25 cellular contexts compared by ENCODE assay signal in genomic region chr4:16230308-16230707, GRCh38. TPM values are rescaled to one million over a fixed set of nuclear protein-coding genes. Genes with fewer than 3 reads are reported as not detected.
DNase-seq lines count a peak whose midpoint lies in the region; ATAC-seq and TF ChIP-seq lines count a peak whose summit lies in the region.
"Had no signal": no experiment of that assay in that cellular context is flagged by ENCODE, and none has a peak within 500 bp of the region (broad histone marks: within the 10 kb centered on the region; RNA-seq: fewer than 3 reads in every experiment).

No MANE protein-coding gene starts in this region.

- no peak for DNase-seq in activated naive CD4-positive, alpha-beta T cell treated with anti-CD3 and anti-CD28 coated beads, Interleukin-2, amount 50 U/mL, for 72 hours (ENCODE audit: low spot score in 2 of 2)
- DNase-seq in WTC11 (ENCODE audit: low spot score), result no peak
- DNase-seq in thoracic aorta (ENCODE audit: low spot score), result no peak
- no peak for DNase-seq in kidney glomerular epithelial cell (lab: John Stamatoyannopoulos, UW)
- no peak for DNase-seq in stimulated activated CD4-positive, alpha-beta T cell treated with anti-CD3 and anti-CD28 coated beads, Interleukin-15, amount 100 ng/mL, for 24 hours
- DNase-seq in cortex of kidney (lab: John Stamatoyannopoulos, UW), result no peak
- DNase-seq: activated CD4-positive, alpha-beta T cell treated with anti-CD3 and anti-CD28 coated beads for 1 hour; activated CD8-positive, alpha-beta T cell treated with anti-CD3 and anti-CD28 coated beads for 36 hours; activated effector memory CD4-positive, alpha-beta T cell treated with anti-CD3 and anti-CD28 coated beads, Interleukin-2, amount 50 U/mL, for 16 hours; brain microvascular endothelial cell; DMS153; effector memory CD8-positive, alpha-beta T cell; erythroblast; H9; kidney; mammary epithelial cell; MV-4-11; NCI-H1436 treated with DMSO at 0.1 percent for 48 hours; NCI-H2107; NCI-H446; RPMI8226; upper lobe of right lung had no signal

- TF ChIP-seq CTCF in WTC11 (IDR thresholded peaks at IDR 0.05) (no peak), liver (IDR thresholded peaks at IDR 0.05; ENCODE audit: low read depth, low read length, missing input control) (no peak), thoracic aorta (IDR thresholded peaks at IDR 0.05) (no peak)

- no peaks in the 10 kb centered on the region for H3K36me3 Mint-ChIP-seq in activated naive CD4-positive, alpha-beta T cell treated with anti-CD3 and anti-CD28 coated beads, Interleukin-2, amount 50 U/mL, for 24 hours
- peaks cover 9% of the 10 kb centered on the region in 2 donors for H3K36me3 Mint-ChIP-seq in activated naive CD4-positive, alpha-beta T cell treated with anti-CD3 and anti-CD28 coated beads, Interleukin-2, amount 50 U/mL, for 72 hours
- H3K36me3 Mint-ChIP-seq in WTC11, result no peaks in the 10 kb centered on the region

- peaks cover 40% of the 10 kb centered on the region for H3K4me1 Mint-ChIP-seq in activated naive CD4-positive, alpha-beta T cell treated with anti-CD3 and anti-CD28 coated beads, Interleukin-2, amount 50 U/mL, for 24 hours
- H3K4me1 Mint-ChIP-seq in WTC11, result peaks cover 34% of the 10 kb centered on the region

- 31% methylated on average over 2 of the region's 2 CpGs for whole genome bisulfite sequencing in liver

- H3K27ac Mint-ChIP-seq in activated naive CD4-positive, alpha-beta T cell treated with anti-CD3 and anti-CD28 coated beads, Interleukin-2, amount 50 U/mL, for 24 hours, result peak overlapping the region; percentile 70
- H3K27ac Mint-ChIP-seq in activated naive CD4-positive, alpha-beta T cell treated with anti-CD3 and anti-CD28 coated beads, Interleukin-2, amount 50 U/mL, for 72 hours, result no peak overlapping the region
- H3K27ac Mint-ChIP-seq in WTC11, result peak overlapping the region; percentile 5
- H3K27ac Mint-ChIP-seq: activated CD8-positive, alpha-beta T cell treated with anti-CD3 and anti-CD28 coated beads for 36 hours; effector memory CD8-positive, alpha-beta T cell; H9 had no signal

- POLR2A ChIA-PET in WTC11 (lab: Charles Lee), result no interaction called here

- no peak for ATAC-seq in activated naive CD4-positive, alpha-beta T cell treated with anti-CD3 and anti-CD28 coated beads, Interleukin-2, amount 50 U/mL, for 72 hours
- no peak for ATAC-seq in WTC11
- no peak for ATAC-seq in thoracic aorta (ENCODE audit: insufficient number of reproducible peaks, low FRiP score, low read depth)
- ATAC-seq: activated CD8-positive, alpha-beta T cell treated with anti-CD3 and anti-CD28 coated beads for 36 hours; effector memory CD8-positive, alpha-beta T cell; upper lobe of right lung had no signal

- no peaks in the 10 kb centered on the region for H3K27me3 ChIP-seq in liver (ENCODE audit: control insufficient read depth in 4 of 4, insufficient read depth in 4 of 4, low read length in 3 of 4)
- no peaks in the 10 kb centered on the region for H3K27me3 ChIP-seq in thoracic aorta (replicated peaks; ENCODE audit: insufficient read depth)
- H3K27me3 ChIP-seq: brain microvascular endothelial cell, upper lobe of right lung had no signal

- H3K27ac ChIP-seq in liver (ENCODE audit: low read depth in 1 of 2, low read length in 2 of 2) (no peak overlapping the region), thoracic aorta (peak overlapping the region; percentile 4 to 44)
- H3K27ac ChIP-seq: 22Rv1, brain microvascular endothelial cell, upper lobe of right lung had no signal

- no peak overlapping the region for H3K9ac ChIP-seq in liver (ENCODE audit: low read depth in 1 of 2, low read length in 2 of 2)

- no peak for TF ChIP-seq RAD21 in liver (IDR thresholded peaks at IDR 0.05)

- no peaks in the 10 kb centered on the region for H3K9me3 Mint-ChIP-seq in activated naive CD4-positive, alpha-beta T cell treated with anti-CD3 and anti-CD28 coated beads, Interleukin-2, amount 50 U/mL, for 24 hours
- H3K9me3 Mint-ChIP-seq in activated naive CD4-positive, alpha-beta T cell treated with anti-CD3 and anti-CD28 coated beads, Interleukin-2, amount 50 U/mL, for 72 hours, result no peaks in the 10 kb centered on the region
- H3K9me3 Mint-ChIP-seq in WTC11, result no peaks in the 10 kb centered on the region
- H3K9me3 Mint-ChIP-seq: activated CD8-positive, alpha-beta T cell treated with anti-CD3 and anti-CD28 coated beads for 36 hours; effector memory CD8-positive, alpha-beta T cell; H9 had no signal

- no peaks in the 10 kb centered on the region for H3K27me3 Mint-ChIP-seq in activated naive CD4-positive, alpha-beta T cell treated with anti-CD3 and anti-CD28 coated beads, Interleukin-2, amount 50 U/mL, for 24 hours
- H3K27me3 Mint-ChIP-seq in WTC11 (ENCODE audit: low read depth), result no peaks in the 10 kb centered on the region
- H3K27me3 Mint-ChIP-seq: activated CD8-positive, alpha-beta T cell treated with anti-CD3 and anti-CD28 coated beads for 36 hours; effector memory CD8-positive, alpha-beta T cell had no signal

- CTCF ChIA-PET in WTC11 (lab: Charles Lee), result interaction anchor here (1.3 kb wide), 1 partner anchor 25 kb away, joined by 3 read pairs; no protein-coding TSS in a partner anchor

- H3K9me3 ChIP-seq in liver (ENCODE audit: control insufficient read depth in 4 of 4, low read length in 3 of 4) (no peaks in the 10 kb centered on the region), thoracic aorta (no peaks in the 10 kb centered on the region)
- H3K9me3 ChIP-seq: upper lobe of right lung had no signal

- H3K4me1 ChIP-seq in liver (ENCODE audit: control insufficient read depth in 4 of 4, insufficient read depth in 4 of 4, low read length in 3 of 4) (peaks cover 1 to 12% (median 7%) of the 10 kb centered on the region in 4 donors), thoracic aorta (ENCODE audit: control insufficient read depth in 1 of 2, low read depth in 2 of 2) (peaks cover 6 to 38% of the 10 kb centered on the region in 2 donors)

- H3K36me3 ChIP-seq in liver (ENCODE audit: control insufficient read depth in 4 of 4, insufficient read depth in 3 of 4, low read depth in 1 of 4, low read length in 3 of 4), result no peaks in the 10 kb centered on the region
- H3K36me3 ChIP-seq in thoracic aorta, result no peaks in the 10 kb centered on the region
- H3K36me3 ChIP-seq: brain microvascular endothelial cell, upper lobe of right lung had no signal

- H3K4me3 ChIP-seq in liver (ENCODE audit: low read depth in 1 of 3, low read length in 3 of 3), result no peak overlapping the region
- H3K4me3 ChIP-seq in thoracic aorta, result no peak overlapping the region
- H3K4me3 ChIP-seq: upper lobe of right lung had no signal

- no peak overlapping the region for H3K4me3 Mint-ChIP-seq in activated naive CD4-positive, alpha-beta T cell treated with anti-CD3 and anti-CD28 coated beads, Interleukin-2, amount 50 U/mL, for 24 hours
- no peak overlapping the region for H3K4me3 Mint-ChIP-seq in WTC11
- H3K4me3 Mint-ChIP-seq: activated CD8-positive, alpha-beta T cell treated with anti-CD3 and anti-CD28 coated beads for 36 hours; effector memory CD8-positive, alpha-beta T cell; H9 had no signal

TF ChIP-seq in WTC11, 78 proteins besides CTCF, POLR2A, EP300 and RAD21 (continues in another document):
- TF ChIP-seq JAZF1 (CRISPR knock-in tag; IDR thresholded peaks at IDR 0.05) (no peak), SMAD4 (CRISPR knock-in tag; IDR thresholded peaks at IDR 0.05) (no peak), ETV6 (CRISPR knock-in tag; IDR thresholded peaks at IDR 0.05) (no peak), SMAD3 (CRISPR knock-in tag; IDR thresholded peaks at IDR 0.05; ENCODE audit: borderline replicate concordance) (no peak), NR2C2 (CRISPR knock-in tag; IDR thresholded peaks at IDR 0.05) (no peak)

TF ChIP-seq in liver, 16 proteins besides CTCF, POLR2A, EP300 and RAD21 (continues in another document):
- TF ChIP-seq HNF4A (conservative IDR thresholded peaks at IDR 0.05), result peak; percentile 36 to 57
- TF ChIP-seq REST (IDR thresholded peaks at IDR 0.05), result no peak
- TF ChIP-seq FOXA1 (IDR thresholded peaks at IDR 0.05), result no peak
- TF ChIP-seq EGR1 (IDR thresholded peaks at IDR 0.05; ENCODE audit: low read depth in 2 of 2), result no peak
- TF ChIP-seq RXRA (IDR thresholded peaks at IDR 0.05), result peak; percentile 62 to 64
- TF ChIP-seq TAF1 (conservative IDR thresholded peaks at IDR 0.05), result no peak
- TF ChIP-seq NR2F2 (IDR thresholded peaks at IDR 0.05), result peak; percentile 25
- TF ChIP-seq ATF3 (IDR thresholded peaks at IDR 0.05), result no peak
- no peak for TF ChIP-seq MAX (IDR thresholded peaks at IDR 0.05)
- peak; percentile 15 for TF ChIP-seq SP1 (IDR thresholded peaks at IDR 0.05)

RNA-seq across cellular contexts. Expression of gene TAPT1, which starts 4.0 kb away (rescaled TPM):
- 10 to 100 TPM; 33.6 to 52.5 TPM for total RNA-seq in activated naive CD4-positive, alpha-beta T cell treated with anti-CD3 and anti-CD28 coated beads, Interleukin-2, amount 50 U/mL, for 72 hours
- 10.4 to 12.4 TPM (median 10.6 TPM) in 3 replicates for total RNA-seq in WTC11 (2021)
- total RNA-seq in liver, result 10 to 100 TPM; 29.4 to 53.7 TPM
- polyA plus RNA-seq in liver, result 10 to 100 TPM; 12.2 to 14.8 TPM
- 10 to 100 TPM; 34.4 to 36.0 TPM for total RNA-seq in thoracic aorta

Comparison
In these comparisons a context has a peak if more than half of its experiments do, and no peak if none do; other contexts are left out.
1. H3K27ac Mint-ChIP-seq: peak in activated naive CD4-positive, alpha-beta T cell treated with anti-CD3 and anti-CD28 coated beads, Interleukin-2, amount 50 U/mL, for 24 hours (single experiment) and WTC11 (single experiment); none in activated naive CD4-positive, alpha-beta T cell treated with anti-CD3 and anti-CD28 coated beads, Interleukin-2, amount 50 U/mL, for 72 hours (0 of 2).
2. H3K27ac ChIP-seq: peak in thoracic aorta (2 of 2); none in liver (0 of 2).